10 cellular contexts compared by ENCODE assay signal in the genomic region with DNA sequence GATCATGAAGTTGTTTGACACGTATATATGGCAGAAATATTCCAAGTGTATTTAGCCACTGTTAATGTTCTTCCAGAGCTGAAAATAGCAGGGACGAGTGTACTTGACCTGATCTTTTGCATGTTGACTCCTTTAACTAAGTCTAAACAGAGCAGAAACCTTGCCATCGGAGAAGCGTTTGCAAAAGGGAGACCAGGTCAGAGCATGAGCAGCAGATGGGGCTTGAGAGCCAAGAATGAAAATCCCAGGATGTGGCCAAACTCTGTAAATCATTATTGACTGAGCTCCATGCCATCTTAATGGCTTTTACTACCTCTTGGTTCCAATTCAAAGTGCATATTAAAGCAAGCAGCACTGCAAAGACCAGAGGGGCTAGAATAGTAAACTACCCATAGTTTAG. TPM values are rescaled to one million over a fixed set of nuclear protein-coding genes. Genes with fewer than 3 reads are reported as not detected.
DNase-seq lines count a peak whose midpoint lies in the region; ATAC-seq and TF ChIP-seq lines count a peak whose summit lies in the region.
"Had no signal": no experiment of that assay in that cellular context is flagged by ENCODE, and none has a peak within 500 bp of the region (broad histone marks: within the 10 kb centered on the region; RNA-seq: fewer than 3 reads in every experiment).

No MANE protein-coding gene starts in this region.

- peak; percentile 80 for TF ChIP-seq CTCF in epithelial cell of proximal tubule (conservative IDR thresholded peaks at IDR 0.05; ENCODE audit: low read depth, low read length)

- no peak overlapping the region for H3K4me3 ChIP-seq in epithelial cell of proximal tubule (ENCODE audit: low read depth, low read length)
- H3K4me3 ChIP-seq: esophagus muscularis mucosa had no signal

- DNase-seq in ELR (ENCODE audit: low read depth) (peak; percentile 53), NCI-H2227 treated with DMSO at 0.1 percent for 48 hours (lab: John Stamatoyannopoulos, UW) (peak; percentile 29), epithelial cell of proximal tubule (ENCODE audit: low read depth) (peak; percentile 43), pons (ENCODE audit: low spot score) (peak; percentile 8), NCI-H345 (lab: John Stamatoyannopoulos, UW) (no peak)
- DNase-seq in stimulated activated CD4-positive, alpha-beta T cell treated with anti-CD3 and anti-CD28 coated beads, Interleukin-4, amount 100 ng/mL, for 24 hours, result no peak
- DNase-seq: activated CD4-positive, alpha-beta T cell treated with anti-CD3 and anti-CD28 coated beads, Interleukin-2, amount 50 U/mL, for 1 hour had no signal

- ATAC-seq in HG02623 (IDR thresholded peaks at IDR 0.05; ENCODE audit: unreplicated experiment) (no peak), HG03095 (IDR thresholded peaks at IDR 0.05; ENCODE audit: unreplicated experiment) (no peak)

RNA-seq across cellular contexts. Expression of gene FAM216B, which starts 55.5 kb away (rescaled TPM):
- not detected in 2 replicates for total RNA-seq in epithelial cell of proximal tubule
- total RNA-seq: esophagus muscularis mucosa had no signal

Comparison
In these comparisons a context has a peak if more than half of its experiments do, and no peak if none do; other contexts are left out.
1. DNase-seq: peak in ELR (single experiment), NCI-H2227 treated with DMSO at 0.1 percent for 48 hours (single experiment), epithelial cell of proximal tubule (single experiment) and pons (single experiment); none in stimulated activated CD4-positive, alpha-beta T cell treated with anti-CD3 and anti-CD28 coated beads, Interleukin-4, amount 100 ng/mL, for 24 hours (single experiment) and NCI-H345 (single experiment).